Comparison of ENCODE assay signal across 1 cellular context in the genomic region with DNA sequence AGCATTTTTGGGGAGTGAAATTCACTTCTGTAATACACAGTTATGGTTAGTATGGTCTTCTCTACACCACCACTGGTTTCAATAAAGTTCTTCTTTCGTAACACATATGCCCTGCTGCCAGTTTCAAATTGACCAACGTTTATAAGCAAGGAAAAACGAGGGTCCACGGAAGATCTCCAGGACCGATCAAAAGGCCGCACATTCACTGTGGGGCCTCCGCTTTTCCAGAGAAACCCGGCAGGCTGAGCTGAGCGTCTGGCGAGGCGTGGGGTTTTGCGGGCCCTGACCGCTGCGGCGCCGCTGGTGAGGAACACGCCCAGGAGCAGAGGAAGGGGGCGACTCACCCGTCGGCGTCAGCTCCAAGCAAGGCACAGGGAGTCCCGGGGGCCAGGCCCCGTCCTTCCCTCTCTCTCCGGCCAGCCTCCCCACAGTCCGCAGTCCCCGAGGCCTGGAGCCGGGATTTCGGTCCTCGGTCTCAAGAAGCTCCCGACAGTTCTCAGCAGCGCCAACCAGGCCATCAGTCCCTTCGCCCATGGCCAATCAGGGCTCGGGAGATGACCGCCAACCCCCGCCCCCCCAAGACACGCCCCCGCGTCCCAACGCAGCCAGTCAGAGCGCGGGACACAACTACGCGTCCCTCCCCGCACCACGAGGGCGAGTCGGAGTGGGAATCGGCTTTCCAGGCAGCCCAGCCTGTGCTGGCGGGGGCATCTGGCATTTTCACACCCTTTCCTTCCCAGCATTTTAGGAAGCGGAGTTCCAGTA.
TF ChIP-seq lines count a peak whose summit lies in the region.

A gene with protein sequence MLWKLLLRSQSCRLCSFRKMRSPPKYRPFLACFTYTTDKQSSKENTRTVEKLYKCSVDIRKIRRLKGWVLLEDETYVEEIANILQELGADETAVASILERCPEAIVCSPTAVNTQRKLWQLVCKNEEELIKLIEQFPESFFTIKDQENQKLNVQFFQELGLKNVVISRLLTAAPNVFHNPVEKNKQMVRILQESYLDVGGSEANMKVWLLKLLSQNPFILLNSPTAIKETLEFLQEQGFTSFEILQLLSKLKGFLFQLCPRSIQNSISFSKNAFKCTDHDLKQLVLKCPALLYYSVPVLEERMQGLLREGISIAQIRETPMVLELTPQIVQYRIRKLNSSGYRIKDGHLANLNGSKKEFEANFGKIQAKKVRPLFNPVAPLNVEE (minus strand): TSS at position 522 of the 765 bp plus-strand sequence. CDS start 8,432 bp downstream, outside the sequence.

TF ChIP-seq in HepG2, 621 proteins besides CTCF, POLR2A, EP300 and RAD21 (continued from another document and continues in another):
- TF ChIP-seq, protein P1, sequence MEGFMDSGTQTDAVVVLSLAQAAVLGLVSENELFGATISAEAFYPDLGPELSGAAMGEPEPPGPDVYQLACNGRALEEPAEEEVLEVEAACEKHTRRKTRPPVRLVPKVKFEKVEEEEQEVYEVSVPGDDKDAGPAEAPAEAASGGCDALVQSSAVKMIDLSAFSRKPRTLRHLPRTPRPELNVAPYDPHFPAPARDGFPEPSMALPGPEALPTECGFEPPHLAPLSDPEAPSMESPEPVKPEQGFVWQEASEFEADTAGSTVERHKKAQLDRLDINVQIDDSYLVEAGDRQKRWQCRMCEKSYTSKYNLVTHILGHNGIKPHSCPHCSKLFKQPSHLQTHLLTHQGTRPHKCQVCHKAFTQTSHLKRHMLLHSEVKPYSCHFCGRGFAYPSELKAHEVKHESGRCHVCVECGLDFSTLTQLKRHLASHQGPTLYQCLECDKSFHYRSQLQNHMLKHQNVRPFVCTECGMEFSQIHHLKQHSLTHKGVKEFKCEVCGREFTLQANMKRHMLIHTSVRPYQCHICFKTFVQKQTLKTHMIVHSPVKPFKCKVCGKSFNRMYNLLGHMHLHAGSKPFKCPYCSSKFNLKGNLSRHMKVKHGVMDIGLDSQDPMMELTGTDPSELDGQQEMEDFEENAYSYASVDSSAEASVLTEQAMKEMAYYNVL (CRISPR knock-in tag; IDR thresholded peaks at IDR 0.05; ENCODE audit: borderline replicate concordance), result no peak; the same call in 1 of the 2 replicates
- no peak for TF ChIP-seq NFE2L1 (CRISPR knock-in tag; IDR thresholded peaks at IDR 0.05; ENCODE audit: borderline replicate concordance)
- TF ChIP-seq FOXJ3 (CRISPR knock-in tag; IDR thresholded peaks at IDR 0.05; ENCODE audit: borderline replicate concordance), result peak; percentile 33; the same call in 1 of the 2 replicates
- peak; percentile 28; the same call in 1 of the 2 replicates for TF ChIP-seq ZNF501 (CRISPR knock-in tag; IDR thresholded peaks at IDR 0.05)
- TF ChIP-seq, protein P2, sequence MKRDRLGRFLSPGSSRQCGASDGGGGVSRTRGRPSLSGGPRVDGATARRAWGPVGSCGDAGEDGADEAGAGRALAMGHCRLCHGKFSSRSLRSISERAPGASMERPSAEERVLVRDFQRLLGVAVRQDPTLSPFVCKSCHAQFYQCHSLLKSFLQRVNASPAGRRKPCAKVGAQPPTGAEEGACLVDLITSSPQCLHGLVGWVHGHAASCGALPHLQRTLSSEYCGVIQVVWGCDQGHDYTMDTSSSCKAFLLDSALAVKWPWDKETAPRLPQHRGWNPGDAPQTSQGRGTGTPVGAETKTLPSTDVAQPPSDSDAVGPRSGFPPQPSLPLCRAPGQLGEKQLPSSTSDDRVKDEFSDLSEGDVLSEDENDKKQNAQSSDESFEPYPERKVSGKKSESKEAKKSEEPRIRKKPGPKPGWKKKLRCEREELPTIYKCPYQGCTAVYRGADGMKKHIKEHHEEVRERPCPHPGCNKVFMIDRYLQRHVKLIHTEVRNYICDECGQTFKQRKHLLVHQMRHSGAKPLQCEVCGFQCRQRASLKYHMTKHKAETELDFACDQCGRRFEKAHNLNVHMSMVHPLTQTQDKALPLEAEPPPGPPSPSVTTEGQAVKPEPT (CRISPR knock-in tag; IDR thresholded peaks at IDR 0.05; ENCODE audit: low read depth), result no peak
- TF ChIP-seq ZNF558 (CRISPR knock-in tag; IDR thresholded peaks at IDR 0.05; ENCODE audit: borderline replicate concordance), result no peak; the same call in 1 of the 2 replicates
- no peak for TF ChIP-seq ZSCAN20 (CRISPR knock-in tag; IDR thresholded peaks at IDR 0.05; ENCODE audit: borderline replicate concordance)
- no peak for TF ChIP-seq TCF7L2 (IDR thresholded peaks at IDR 0.05; ENCODE audit: low read depth, low read length)
- peak; percentile 69; the same call in 1 of the 2 replicates for TF ChIP-seq FOXC1 (CRISPR knock-in tag; IDR thresholded peaks at IDR 0.05; ENCODE audit: borderline replicate concordance)
- TF ChIP-seq, protein P3, sequence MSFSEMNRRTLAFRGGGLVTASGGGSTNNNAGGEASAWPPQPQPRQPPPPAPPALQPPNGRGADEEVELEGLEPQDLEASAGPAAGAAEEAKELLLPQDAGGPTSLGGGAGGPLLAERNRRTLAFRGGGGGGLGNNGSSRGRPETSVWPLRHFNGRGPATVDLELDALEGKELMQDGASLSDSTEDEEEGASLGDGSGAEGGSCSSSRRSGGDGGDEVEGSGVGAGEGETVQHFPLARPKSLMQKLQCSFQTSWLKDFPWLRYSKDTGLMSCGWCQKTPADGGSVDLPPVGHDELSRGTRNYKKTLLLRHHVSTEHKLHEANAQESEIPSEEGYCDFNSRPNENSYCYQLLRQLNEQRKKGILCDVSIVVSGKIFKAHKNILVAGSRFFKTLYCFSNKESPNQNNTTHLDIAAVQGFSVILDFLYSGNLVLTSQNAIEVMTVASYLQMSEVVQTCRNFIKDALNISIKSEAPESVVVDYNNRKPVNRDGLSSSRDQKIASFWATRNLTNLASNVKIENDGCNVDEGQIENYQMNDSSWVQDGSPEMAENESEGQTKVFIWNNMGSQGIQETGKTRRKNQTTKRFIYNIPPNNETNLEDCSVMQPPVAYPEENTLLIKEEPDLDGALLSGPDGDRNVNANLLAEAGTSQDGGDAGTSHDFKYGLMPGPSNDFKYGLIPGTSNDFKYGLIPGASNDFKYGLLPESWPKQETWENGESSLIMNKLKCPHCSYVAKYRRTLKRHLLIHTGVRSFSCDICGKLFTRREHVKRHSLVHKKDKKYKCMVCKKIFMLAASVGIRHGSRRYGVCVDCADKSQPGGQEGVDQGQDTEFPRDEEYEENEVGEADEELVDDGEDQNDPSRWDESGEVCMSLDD (CRISPR knock-in tag; IDR thresholded peaks at IDR 0.05; ENCODE audit: borderline replicate concordance), result no peak
- TF ChIP-seq, protein P4, sequence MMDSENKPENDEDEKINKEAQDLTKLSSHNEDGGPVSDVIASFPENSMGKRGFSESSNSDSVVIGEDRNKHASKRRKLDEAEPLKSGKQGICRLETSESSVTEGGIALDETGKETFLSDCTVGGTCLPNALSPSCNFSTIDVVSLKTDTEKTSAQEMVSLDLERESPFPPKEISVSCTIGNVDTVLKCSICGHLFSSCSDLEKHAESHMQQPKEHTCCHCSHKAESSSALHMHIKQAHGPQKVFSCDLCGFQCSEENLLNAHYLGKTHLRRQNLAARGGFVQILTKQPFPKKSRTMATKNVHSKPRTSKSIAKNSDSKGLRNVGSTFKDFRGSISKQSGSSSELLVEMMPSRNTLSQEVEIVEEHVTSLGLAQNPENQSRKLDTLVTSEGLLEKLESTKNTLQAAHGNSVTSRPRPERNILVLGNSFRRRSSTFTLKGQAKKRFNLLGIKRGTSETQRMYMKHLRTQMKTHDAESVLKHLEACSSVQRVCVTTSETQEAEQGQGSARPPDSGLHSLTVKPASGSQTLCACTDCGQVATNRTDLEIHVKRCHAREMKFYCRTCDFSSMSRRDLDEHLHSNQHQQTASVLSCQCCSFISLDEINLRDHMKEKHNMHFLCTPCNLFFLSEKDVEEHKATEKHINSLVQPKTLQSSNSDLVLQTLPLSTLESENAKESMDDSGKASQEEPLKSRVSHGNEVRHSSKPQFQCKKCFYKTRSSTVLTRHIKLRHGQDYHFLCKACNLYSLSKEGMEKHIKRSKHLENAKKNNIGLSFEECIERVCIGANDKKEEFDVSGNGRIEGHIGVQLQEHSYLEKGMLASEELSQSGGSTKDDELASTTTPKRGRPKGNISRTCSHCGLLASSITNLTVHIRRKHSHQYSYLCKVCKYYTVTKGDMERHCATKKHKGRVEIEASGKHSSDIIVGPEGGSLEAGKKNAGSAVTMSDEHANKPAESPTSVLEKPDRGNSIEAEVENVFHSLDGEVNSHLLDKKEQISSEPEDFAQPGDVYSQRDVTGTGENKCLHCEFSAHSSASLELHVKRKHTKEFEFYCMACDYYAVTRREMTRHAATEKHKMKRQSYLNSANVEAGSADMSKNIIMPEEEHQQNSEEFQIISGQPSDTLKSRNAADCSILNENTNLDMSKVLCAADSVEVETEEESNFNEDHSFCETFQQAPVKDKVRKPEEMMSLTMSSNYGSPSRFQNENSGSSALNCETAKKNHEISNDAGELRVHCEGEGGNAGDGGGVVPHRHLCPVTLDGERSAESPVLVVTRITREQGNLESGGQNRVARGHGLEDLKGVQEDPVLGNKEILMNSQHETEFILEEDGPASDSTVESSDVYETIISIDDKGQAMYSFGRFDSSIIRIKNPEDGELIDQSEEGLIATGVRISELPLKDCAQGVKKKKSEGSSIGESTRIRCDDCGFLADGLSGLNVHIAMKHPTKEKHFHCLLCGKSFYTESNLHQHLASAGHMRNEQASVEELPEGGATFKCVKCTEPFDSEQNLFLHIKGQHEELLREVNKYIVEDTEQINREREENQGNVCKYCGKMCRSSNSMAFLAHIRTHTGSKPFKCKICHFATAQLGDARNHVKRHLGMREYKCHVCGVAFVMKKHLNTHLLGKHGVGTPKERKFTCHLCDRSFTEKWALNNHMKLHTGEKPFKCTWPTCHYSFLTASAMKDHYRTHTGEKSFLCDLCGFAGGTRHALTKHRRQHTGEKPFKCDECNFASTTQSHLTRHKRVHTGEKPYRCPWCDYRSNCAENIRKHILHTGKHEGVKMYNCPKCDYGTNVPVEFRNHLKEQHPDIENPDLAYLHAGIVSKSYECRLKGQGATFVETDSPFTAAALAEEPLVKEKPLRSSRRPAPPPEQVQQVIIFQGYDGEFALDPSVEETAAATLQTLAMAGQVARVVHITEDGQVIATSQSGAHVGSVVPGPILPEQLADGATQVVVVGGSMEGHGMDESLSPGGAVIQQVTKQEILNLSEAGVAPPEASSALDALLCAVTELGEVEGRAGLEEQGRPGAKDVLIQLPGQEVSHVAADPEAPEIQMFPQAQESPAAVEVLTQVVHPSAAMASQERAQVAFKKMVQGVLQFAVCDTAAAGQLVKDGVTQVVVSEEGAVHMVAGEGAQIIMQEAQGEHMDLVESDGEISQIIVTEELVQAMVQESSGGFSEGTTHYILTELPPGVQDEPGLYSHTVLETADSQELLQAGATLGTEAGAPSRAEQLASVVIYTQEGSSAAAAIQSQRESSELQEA (CRISPR knock-in tag; IDR thresholded peaks at IDR 0.05; ENCODE audit: not compliant biosample characterization), result no peak
- TF ChIP-seq TOE1 (CRISPR knock-in tag; IDR thresholded peaks at IDR 0.05), result no peak
- TF ChIP-seq, protein P5, sequence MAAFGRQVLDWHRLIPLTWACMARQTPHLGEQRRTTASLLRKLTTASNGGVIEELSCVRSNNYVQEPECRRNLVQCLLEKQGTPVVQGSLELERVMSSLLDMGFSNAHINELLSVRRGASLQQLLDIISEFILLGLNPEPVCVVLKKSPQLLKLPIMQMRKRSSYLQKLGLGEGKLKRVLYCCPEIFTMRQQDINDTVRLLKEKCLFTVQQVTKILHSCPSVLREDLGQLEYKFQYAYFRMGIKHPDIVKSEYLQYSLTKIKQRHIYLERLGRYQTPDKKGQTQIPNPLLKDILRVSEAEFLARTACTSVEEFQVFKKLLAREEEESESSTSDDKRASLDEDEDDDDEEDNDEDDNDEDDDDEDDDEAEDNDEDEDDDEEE (CRISPR knock-in tag; IDR thresholded peaks at IDR 0.05), result peak; percentile 83; the same call in 1 of the 2 replicates
- TF ChIP-seq ZNF329 (CRISPR knock-in tag; IDR thresholded peaks at IDR 0.05; ENCODE audit: low read depth), result peak; percentile 84; the same call in 1 of the 2 replicates
- TF ChIP-seq, protein P6, sequence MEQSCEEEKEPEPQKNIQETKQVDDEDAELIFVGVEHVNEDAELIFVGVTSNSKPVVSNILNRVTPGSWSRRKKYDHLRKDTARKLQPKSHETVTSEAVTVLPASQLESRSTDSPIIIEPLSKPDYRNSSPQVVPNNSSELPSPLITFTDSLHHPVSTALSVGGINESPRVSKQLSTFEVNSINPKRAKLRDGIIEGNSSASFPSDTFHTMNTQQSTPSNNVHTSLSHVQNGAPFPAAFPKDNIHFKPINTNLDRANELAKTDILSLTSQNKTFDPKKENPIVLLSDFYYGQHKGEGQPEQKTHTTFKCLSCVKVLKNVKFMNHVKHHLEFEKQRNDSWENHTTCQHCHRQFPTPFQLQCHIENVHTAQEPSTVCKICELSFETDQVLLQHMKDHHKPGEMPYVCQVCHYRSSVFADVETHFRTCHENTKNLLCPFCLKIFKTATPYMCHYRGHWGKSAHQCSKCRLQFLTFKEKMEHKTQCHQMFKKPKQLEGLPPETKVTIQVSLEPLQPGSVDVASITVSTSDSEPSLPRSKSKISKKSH (CRISPR knock-in tag; IDR thresholded peaks at IDR 0.05; ENCODE audit: borderline replicate concordance), result peak; percentile 94
- no peak for TF ChIP-seq ZNF207 (IDR thresholded peaks at IDR 0.05; ENCODE audit: borderline replicate concordance)
- no peak for TF ChIP-seq ZSCAN30 (CRISPR knock-in tag; IDR thresholded peaks at IDR 0.05)
- TF ChIP-seq, protein P7, sequence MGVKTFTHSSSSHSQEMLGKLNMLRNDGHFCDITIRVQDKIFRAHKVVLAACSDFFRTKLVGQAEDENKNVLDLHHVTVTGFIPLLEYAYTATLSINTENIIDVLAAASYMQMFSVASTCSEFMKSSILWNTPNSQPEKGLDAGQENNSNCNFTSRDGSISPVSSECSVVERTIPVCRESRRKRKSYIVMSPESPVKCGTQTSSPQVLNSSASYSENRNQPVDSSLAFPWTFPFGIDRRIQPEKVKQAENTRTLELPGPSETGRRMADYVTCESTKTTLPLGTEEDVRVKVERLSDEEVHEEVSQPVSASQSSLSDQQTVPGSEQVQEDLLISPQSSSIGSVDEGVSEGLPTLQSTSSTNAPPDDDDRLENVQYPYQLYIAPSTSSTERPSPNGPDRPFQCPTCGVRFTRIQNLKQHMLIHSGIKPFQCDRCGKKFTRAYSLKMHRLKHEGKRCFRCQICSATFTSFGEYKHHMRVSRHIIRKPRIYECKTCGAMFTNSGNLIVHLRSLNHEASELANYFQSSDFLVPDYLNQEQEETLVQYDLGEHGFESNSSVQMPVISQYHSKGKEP (CRISPR knock-in tag; IDR thresholded peaks at IDR 0.05), result no peak
- TF ChIP-seq, protein P8, sequence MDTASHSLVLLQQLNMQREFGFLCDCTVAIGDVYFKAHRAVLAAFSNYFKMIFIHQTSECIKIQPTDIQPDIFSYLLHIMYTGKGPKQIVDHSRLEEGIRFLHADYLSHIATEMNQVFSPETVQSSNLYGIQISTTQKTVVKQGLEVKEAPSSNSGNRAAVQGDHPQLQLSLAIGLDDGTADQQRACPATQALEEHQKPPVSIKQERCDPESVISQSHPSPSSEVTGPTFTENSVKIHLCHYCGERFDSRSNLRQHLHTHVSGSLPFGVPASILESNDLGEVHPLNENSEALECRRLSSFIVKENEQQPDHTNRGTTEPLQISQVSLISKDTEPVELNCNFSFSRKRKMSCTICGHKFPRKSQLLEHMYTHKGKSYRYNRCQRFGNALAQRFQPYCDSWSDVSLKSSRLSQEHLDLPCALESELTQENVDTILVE (CRISPR knock-in tag; IDR thresholded peaks at IDR 0.05), result no peak; the same call in 1 of the 2 replicates
- no peak for TF ChIP-seq ZBTB8A (CRISPR knock-in tag; IDR thresholded peaks at IDR 0.05; ENCODE audit: borderline replicate concordance, low read depth)
- no peak for TF ChIP-seq ZNF839 (CRISPR knock-in tag; IDR thresholded peaks at IDR 0.05; ENCODE audit: borderline replicate concordance)
- TF ChIP-seq ZNF180 (CRISPR knock-in tag; IDR thresholded peaks at IDR 0.05; ENCODE audit: borderline replicate concordance, low read depth), result no peak
- TF ChIP-seq ZNF552 (CRISPR knock-in tag; IDR thresholded peaks at IDR 0.05; ENCODE audit: borderline replicate concordance), result no peak
- TF ChIP-seq TBP (CRISPR knock-in tag; IDR thresholded peaks at IDR 0.05), result no peak
- TF ChIP-seq TCF7 (IDR thresholded peaks at IDR 0.05; ENCODE audit: low read depth), result no peak
- TF ChIP-seq IKZF4 (CRISPR knock-in tag; IDR thresholded peaks at IDR 0.05; ENCODE audit: borderline replicate concordance, low read depth, not compliant biosample characterization), result no peak
- no peak for TF ChIP-seq ZNF850 (CRISPR knock-in tag; conservative IDR thresholded peaks at IDR 0.05)
- no peak for TF ChIP-seq YEATS2 (CRISPR knock-in tag; IDR thresholded peaks at IDR 0.05; ENCODE audit: borderline replicate concordance)
